ENCODE assay signal across 8 cellular contexts in the genomic region with DNA sequence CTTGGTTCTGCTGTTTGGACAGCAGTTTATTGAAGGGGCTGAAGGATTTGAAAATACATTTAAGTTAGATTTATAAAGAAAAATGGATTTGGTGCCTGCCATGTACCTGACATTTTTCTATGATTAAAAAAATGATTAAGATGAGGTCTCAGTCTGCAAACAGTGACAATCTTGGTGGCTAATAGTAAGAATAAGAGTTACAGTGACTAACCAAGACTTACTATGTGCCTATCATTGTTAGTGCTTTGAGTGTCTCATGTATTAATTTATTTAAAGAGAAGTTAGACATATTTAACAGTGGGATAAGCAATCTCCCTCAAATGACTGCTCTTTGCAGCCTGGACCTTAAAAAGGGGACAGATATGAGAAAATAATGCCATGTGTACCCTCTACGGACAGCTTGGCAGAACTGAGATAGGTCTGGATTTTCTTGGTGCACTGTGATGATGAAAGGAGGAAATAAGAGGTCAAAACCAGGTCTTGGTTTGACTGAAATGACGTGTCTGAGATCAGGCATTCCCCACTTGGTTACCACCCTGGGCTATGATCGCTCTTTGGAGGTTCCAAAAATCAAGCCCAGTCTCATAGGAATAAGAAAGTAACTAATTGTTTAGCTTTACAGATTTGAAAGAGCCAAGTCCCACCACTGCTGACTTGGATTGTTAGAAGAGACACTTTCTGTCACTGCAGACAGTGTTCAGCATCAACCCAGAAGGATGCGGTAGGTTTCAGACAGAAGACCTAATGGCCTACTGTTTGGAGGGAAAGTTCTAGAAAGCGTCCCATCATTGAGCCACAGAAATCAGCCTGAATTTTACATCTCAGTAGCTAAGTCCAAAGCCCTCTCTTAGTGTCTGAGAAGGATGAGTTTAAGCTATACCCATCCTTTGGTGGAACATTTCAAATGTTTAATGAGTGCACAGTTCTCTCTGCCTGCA. TPM values are rescaled to one million over a fixed set of nuclear protein-coding genes. Genes with fewer than 3 reads are reported as not detected.
A peak's percentile ranks its signal among the peaks of the same experiment; 100 is the strongest.
DNase-seq lines count a peak whose midpoint lies in the region; ATAC-seq and TF ChIP-seq lines count a peak whose summit lies in the region.

No MANE protein-coding gene starts in this region.

- no peak for DNase-seq in adipocyte (ENCODE audit: low read depth)
- peak; percentile 55 to 77 for DNase-seq in stimulated activated naive CD8-positive, alpha-beta T cell treated with anti-CD3 and anti-CD28 coated beads, Interleukin-15, amount 100 ng/mL, for 72 hours
- no peak for DNase-seq in esophagus muscularis mucosa (ENCODE audit: extremely low spot score)
- no peak for DNase-seq in effector CD4-positive, alpha-beta T cell
- DNase-seq in DMS79 treated with DMSO at 0.1 percent for 48 hours (lab: John Stamatoyannopoulos, UW), result no peak

- peaks cover 19 to 40% (median 35%) of the 10 kb centered on the region in 11 experiments for H3K9me3 ChIP-seq in BLaER1 treated with 17β-estradiol and CSF1 and Interleukin-3, amounts not matched to agents 10 nM and 100 nM (replicated peaks in 1 of 11)
- H3K9me3 ChIP-seq in adipocyte (ENCODE audit: control insufficient read depth, low read length) (peaks cover 3% of the 10 kb centered on the region), esophagus muscularis mucosa (peaks cover 0 to 14% (median 7%) of the 10 kb centered on the region in 4 donors)

- ATAC-seq in GM19372 (IDR thresholded peaks at IDR 0.05; ENCODE audit: low read depth, unreplicated experiment) (peak; percentile 46), HG03280 (IDR thresholded peaks at IDR 0.05; ENCODE audit: unreplicated experiment) (peak; percentile 52)
- peak; percentile 75 for ATAC-seq in stimulated activated naive CD8-positive, alpha-beta T cell treated with anti-CD3 and anti-CD28 coated beads, Interleukin-15, amount 100 ng/mL, for 72 hours

- peak overlapping the region; percentile 79 to 97 (median 92) for H3K4me2 ChIP-seq in BLaER1 treated with 17β-estradiol and CSF1 and Interleukin-3, amounts not matched to agents 10 nM and 100 nM

- no peak for TF ChIP-seq CTCF in esophagus muscularis mucosa (IDR thresholded peaks at IDR 0.05)

- peak overlapping the region; percentile 88 to 92 for H3K4me3 Mint-ChIP-seq in stimulated activated naive CD8-positive, alpha-beta T cell treated with anti-CD3 and anti-CD28 coated beads, Interleukin-15, amount 100 ng/mL, for 72 hours

- H3K36me3 ChIP-seq in BLaER1 treated with 17β-estradiol and CSF1 and Interleukin-3, amounts not matched to agents 10 nM and 100 nM, result peaks cover under 1 to 42% (median 19%) of the 10 kb centered on the region in 11 experiments; a peak in 18 of 22 replicates
- peaks cover 8% of the 10 kb centered on the region for H3K36me3 ChIP-seq in adipocyte (ENCODE audit: control insufficient read depth, insufficient read depth, low read length, severe bottlenecking)
- no peaks in the 10 kb centered on the region for H3K36me3 ChIP-seq in esophagus muscularis mucosa

- no peaks in the 10 kb centered on the region for H3K27me3 Mint-ChIP-seq in stimulated activated naive CD8-positive, alpha-beta T cell treated with anti-CD3 and anti-CD28 coated beads, Interleukin-15, amount 100 ng/mL, for 72 hours

- WGBS in esophagus muscularis mucosa, result 81% methylated on average over 5 of the region's 5 CpGs

- TF ChIP-seq EP300 in esophagus muscularis mucosa (IDR thresholded peaks at IDR 0.05), result no peak

- H3K27ac Mint-ChIP-seq in stimulated activated naive CD8-positive, alpha-beta T cell treated with anti-CD3 and anti-CD28 coated beads, Interleukin-15, amount 100 ng/mL, for 72 hours, result peak overlapping the region; percentile 84 to 97

- peaks cover 24 to 32% of the 10 kb centered on the region in 2 donors for H3K9me3 Mint-ChIP-seq in stimulated activated naive CD8-positive, alpha-beta T cell treated with anti-CD3 and anti-CD28 coated beads, Interleukin-15, amount 100 ng/mL, for 72 hours

- H3K27ac ChIP-seq in BLaER1 treated with 17β-estradiol and CSF1 and Interleukin-3, amounts not matched to agents 10 nM and 100 nM, result peak overlapping the region in 9 of 11 experiments; percentile 88 to 98 (median 93); a peak in 17 of 22 replicates
- peak overlapping the region in 2 of 4 donors; percentile 96 to 98 for H3K27ac ChIP-seq in esophagus muscularis mucosa (replicated peaks in 1 of 4)

- intact Hi-C loops in esophagus muscularis mucosa (cut with DNase I), result no loop called here

- H4K20me1 ChIP-seq in BLaER1 treated with 17β-estradiol and CSF1 and Interleukin-3, amounts not matched to agents 10 nM and 100 nM, result peaks cover 0 to 10% (median 0%) of the 10 kb centered on the region in 11 experiments; a peak in 3 of 22 replicates

- H3K4me3 ChIP-seq in BLaER1 treated with 17β-estradiol and CSF1 and Interleukin-3, amounts not matched to agents 10 nM and 100 nM, result no peak overlapping the region
- peak overlapping the region; percentile 98 for H3K4me3 ChIP-seq in adipocyte (ENCODE audit: low read length)
- no peak overlapping the region for H3K4me3 ChIP-seq in esophagus muscularis mucosa

- peaks cover 22 to 37% (median 28%) of the 10 kb centered on the region in 10 experiments for H3K4me1 ChIP-seq in BLaER1 treated with 17β-estradiol and CSF1 and Interleukin-3, amounts not matched to agents 10 nM and 100 nM
- H3K4me1 ChIP-seq in adipocyte (ENCODE audit: control insufficient read depth, insufficient read depth, low read length) (peaks cover 13% of the 10 kb centered on the region), esophagus muscularis mucosa (peaks cover 14 to 28% (median 24%) of the 10 kb centered on the region in 4 donors)

- H3K27me3 ChIP-seq in BLaER1 treated with 17β-estradiol and CSF1 and Interleukin-3, amounts not matched to agents 10 nM and 100 nM, result no peaks in the 10 kb centered on the region
- H3K27me3 ChIP-seq in adipocyte (replicated peaks; ENCODE audit: control insufficient read depth, insufficient read depth, low read length) (no peaks in the 10 kb centered on the region), esophagus muscularis mucosa (no peaks in the 10 kb centered on the region)

- H3K4me1 Mint-ChIP-seq in stimulated activated naive CD8-positive, alpha-beta T cell treated with anti-CD3 and anti-CD28 coated beads, Interleukin-15, amount 100 ng/mL, for 72 hours, result peaks cover 54% of the 10 kb centered on the region

- H3K9ac ChIP-seq in BLaER1 treated with 17β-estradiol and CSF1 and Interleukin-3, amounts not matched to agents 10 nM and 100 nM, result peak overlapping the region in 6 of 11 experiments; percentile 12 to 98 (median 96); a peak in 9 of 22 replicates
- H3K9ac ChIP-seq in adipocyte (ENCODE audit: low read length), result peak overlapping the region; percentile 99

- TF ChIP-seq POLR2A in esophagus muscularis mucosa (IDR thresholded peaks at IDR 0.05; ENCODE audit: low read depth), result no peak

RNA-seq across cellular contexts. Expression of a gene that starts 2.1 kb away (rescaled TPM):
- total RNA-seq in esophagus muscularis mucosa, result 10 to 100 TPM; 10.2 to 15.7 (median 11.6) TPM

RNA-seq across cellular contexts. Expression of a gene that starts 18.0 kb away (rescaled TPM):
- not detected for total RNA-seq in esophagus muscularis mucosa

Comparison
In these comparisons a context has a peak if more than half of its experiments do, and no peak if none do; other contexts are left out.
1. DNase-seq: peak in stimulated activated naive CD8-positive, alpha-beta T cell treated with anti-CD3 and anti-CD28 coated beads, Interleukin-15, amount 100 ng/mL, for 72 hours (2 of 2); none in adipocyte (single experiment), esophagus muscularis mucosa (single experiment), effector CD4-positive, alpha-beta T cell (single experiment) and DMS79 treated with DMSO at 0.1 percent for 48 hours (single experiment).
2. Peak in every context shown above with its lines, with median percentiles within 50 percentile points of each other: ATAC-seq.